ENCODE assay signal across 21 cellular contexts in genomic region chr2:209640358-209640757, GRCh38.
"Had no signal": no experiment of that assay in that cellular context is flagged by ENCODE, and none has a peak within 500 bp of the region (broad histone marks: within the 10 kb centered on the region; RNA-seq: fewer than 3 reads in every experiment).

No MANE protein-coding gene starts in this region.

- H3K27me3 ChIP-seq: cardiac muscle cell, gastrocnemius medialis, ovary, right atrium auricular region, upper lobe of right lung had no signal

- ATAC-seq: activated T-cell treated with anti-CD3 and anti-CD28 coated beads, Interleukin-2, amount 50 U/mL, for 72 hours; gastrocnemius medialis; left ventricle myocardium superior; natural killer cell treated with Interleukin-12 subunit alpha and Interleukin-12 subunit beta and Interleukin-15 and Interleukin-18, amount 100 ng/mL, for 72 hours; psoas muscle; stimulated activated naive CD8-positive, alpha-beta T cell treated with anti-CD3 and anti-CD28 coated beads, Interleukin-15, Interleukin-2, amounts not matched to agents 100 U/mL and 50 U/mL, for 24 hours; T-helper 17 cell; upper lobe of right lung had no signal

- H3K27ac Mint-ChIP-seq: activated CD4-positive, alpha-beta memory T cell treated with anti-CD3 and anti-CD28 coated beads, Interleukin-2, amount 10 ng/mL, durations not matched to agents 7 days and 5 days; activated naive CD4-positive, alpha-beta T cell treated with anti-CD3 and anti-CD28 coated beads for 36 hours; activated naive CD8-positive, alpha-beta T cell treated with anti-CD3 and anti-CD28 coated beads, Interleukin-2, amount 10 ng/mL, durations not matched to agents 7 days and 5 days; activated T-cell treated with anti-CD3 and anti-CD28 coated beads, Interleukin-2, amount 50 U/mL, for 72 hours; memory B cell; natural killer cell treated with Interleukin-12 subunit alpha and Interleukin-12 subunit beta and Interleukin-15 and Interleukin-18, amount 100 ng/mL, for 72 hours; T-helper 17 cell had no signal

- H3K4me3 ChIP-seq: cardiac muscle cell, gastrocnemius medialis, ovary, psoas muscle, right atrium auricular region, upper lobe of right lung had no signal

- H3K4me3 Mint-ChIP-seq: activated CD4-positive, alpha-beta memory T cell treated with anti-CD3 and anti-CD28 coated beads, Interleukin-2, amount 10 ng/mL, durations not matched to agents 7 days and 5 days; activated naive CD4-positive, alpha-beta T cell treated with anti-CD3 and anti-CD28 coated beads for 36 hours; activated naive CD8-positive, alpha-beta T cell treated with anti-CD3 and anti-CD28 coated beads, Interleukin-2, amount 10 ng/mL, durations not matched to agents 7 days and 5 days; activated T-cell treated with anti-CD3 and anti-CD28 coated beads, Interleukin-2, amount 50 U/mL, for 72 hours; memory B cell; natural killer cell treated with Interleukin-12 subunit alpha and Interleukin-12 subunit beta and Interleukin-15 and Interleukin-18, amount 100 ng/mL, for 72 hours; T-helper 17 cell had no signal

- H3K27me3 Mint-ChIP-seq: activated CD4-positive, alpha-beta memory T cell treated with anti-CD3 and anti-CD28 coated beads, Interleukin-2, amount 10 ng/mL, durations not matched to agents 7 days and 5 days; activated naive CD8-positive, alpha-beta T cell treated with anti-CD3 and anti-CD28 coated beads, Interleukin-2, amount 10 ng/mL, durations not matched to agents 7 days and 5 days; memory B cell; natural killer cell treated with Interleukin-12 subunit alpha and Interleukin-12 subunit beta and Interleukin-15 and Interleukin-18, amount 100 ng/mL, for 72 hours; T-helper 17 cell had no signal

- H3K4me1 Mint-ChIP-seq: activated CD4-positive, alpha-beta memory T cell treated with anti-CD3 and anti-CD28 coated beads, Interleukin-2, amount 10 ng/mL, durations not matched to agents 7 days and 5 days; activated naive CD8-positive, alpha-beta T cell treated with anti-CD3 and anti-CD28 coated beads, Interleukin-2, amount 10 ng/mL, durations not matched to agents 7 days and 5 days; memory B cell; T-helper 17 cell had no signal

- H3K36me3 Mint-ChIP-seq: activated naive CD8-positive, alpha-beta T cell treated with anti-CD3 and anti-CD28 coated beads, Interleukin-2, amount 10 ng/mL, durations not matched to agents 7 days and 5 days; memory B cell; natural killer cell treated with Interleukin-12 subunit alpha and Interleukin-12 subunit beta and Interleukin-15 and Interleukin-18, amount 100 ng/mL, for 72 hours had no signal

- DNase-seq: activated CD4-positive, alpha-beta memory T cell treated with anti-CD3 and anti-CD28 coated beads, Interleukin-2, amount 10 ng/mL, durations not matched to agents 7 days and 5 days; activated CD4-positive, alpha-beta T cell treated with anti-CD3 and anti-CD28 coated beads for 48 hours; activated effector memory CD4-positive, alpha-beta T cell treated with Interleukin-2 at 50 U/mL for 16 hours; activated naive CD4-positive, alpha-beta T cell treated with anti-CD3 and anti-CD28 coated beads for 36 hours; activated naive CD8-positive, alpha-beta T cell treated with anti-CD3 and anti-CD28 coated beads, Interleukin-2, amount 10 ng/mL, durations not matched to agents 7 days and 5 days; activated T-cell treated with anti-CD3 and anti-CD28 coated beads, Interleukin-2, amount 50 U/mL, for 72 hours; amniotic stem cell; cortex of kidney; gastrocnemius medialis; hippocampal formation; left ventricle myocardium superior; ovary; psoas muscle; stimulated activated CD4-positive, alpha-beta T cell treated with anti-CD3 and anti-CD28 coated beads, Interleukin-4, amount 100 ng/mL, for 24 hours; stimulated activated naive CD8-positive, alpha-beta T cell treated with anti-CD3 and anti-CD28 coated beads, Interleukin-15, Interleukin-2, amounts not matched to agents 100 U/mL and 50 U/mL, for 24 hours; T-helper 17 cell; upper lobe of right lung had no signal

- H3K9me3 Mint-ChIP-seq: activated CD4-positive, alpha-beta memory T cell treated with anti-CD3 and anti-CD28 coated beads, Interleukin-2, amount 10 ng/mL, durations not matched to agents 7 days and 5 days; activated naive CD8-positive, alpha-beta T cell treated with anti-CD3 and anti-CD28 coated beads, Interleukin-2, amount 10 ng/mL, durations not matched to agents 7 days and 5 days; memory B cell; natural killer cell treated with Interleukin-12 subunit alpha and Interleukin-12 subunit beta and Interleukin-15 and Interleukin-18, amount 100 ng/mL, for 72 hours had no signal

- H3K9me3 ChIP-seq: gastrocnemius medialis, ovary, psoas muscle, right atrium auricular region, upper lobe of right lung had no signal

- H3K4me1 ChIP-seq: gastrocnemius medialis, psoas muscle, right atrium auricular region, upper lobe of right lung had no signal

- H3K36me3 ChIP-seq: cardiac muscle cell, gastrocnemius medialis, ovary, right atrium auricular region, upper lobe of right lung had no signal

- H3K27ac ChIP-seq: cardiac muscle cell, gastrocnemius medialis, ovary, psoas muscle, right atrium auricular region, upper lobe of right lung had no signal
